16 cellular contexts compared by ENCODE assay signal in genomic region chr1:74714429-74715362, GRCh38. TPM values are rescaled to one million over a fixed set of nuclear protein-coding genes. Genes with fewer than 3 reads are reported as not detected.
DNase-seq lines count a peak whose midpoint lies in the region; ATAC-seq, FAIRE-seq and TF ChIP-seq lines count a peak whose summit lies in the region.
"Had no signal": no experiment of that assay in that cellular context is flagged by ENCODE, and none has a peak within 500 bp of the region (broad histone marks: within the 10 kb centered on the region; RNA-seq: fewer than 3 reads in every experiment).

No MANE protein-coding gene starts in this region.

- peak; percentile 81 for ATAC-seq in GM21360 (IDR thresholded peaks at IDR 0.05; ENCODE audit: unreplicated experiment)
- ATAC-seq in HG02884 (IDR thresholded peaks at IDR 0.05; ENCODE audit: unreplicated experiment), result peak; percentile 73
- ATAC-seq in GM18873 (IDR thresholded peaks at IDR 0.05; ENCODE audit: low FRiP score, unreplicated experiment), result no peak
- no peak for ATAC-seq in naive thymus-derived CD8-positive, alpha-beta T cell
- ATAC-seq: activated CD8-positive, alpha-beta T cell treated with anti-CD3 and anti-CD28 coated beads for 36 hours had no signal

- no peaks in the 10 kb centered on the region for H3K9me3 ChIP-seq in astrocyte (ENCODE audit: insufficient read depth, low read depth, low read length)

- H3K27me3 Mint-ChIP-seq in astrocyte (ENCODE audit: low read depth, unreplicated experiment), result no peaks in the 10 kb centered on the region
- no peaks in the 10 kb centered on the region for H3K27me3 Mint-ChIP-seq in naive thymus-derived CD8-positive, alpha-beta T cell
- H3K27me3 Mint-ChIP-seq: activated CD8-positive, alpha-beta T cell treated with anti-CD3 and anti-CD28 coated beads for 36 hours; activated naive CD8-positive, alpha-beta T cell; stimulated activated naive CD8-positive, alpha-beta T cell treated with anti-CD3 and anti-CD28 coated beads, Interleukin-15, Interleukin-2, amounts not matched to agents 100 ng/mL and 50 ng/mL, for 24 hours had no signal

- no peak overlapping the region for H3K9ac ChIP-seq in astrocyte (ENCODE audit: low read length)

- H3K4me3 Mint-ChIP-seq in astrocyte (ENCODE audit: unreplicated experiment), result no peak overlapping the region
- no peak overlapping the region for H3K4me3 Mint-ChIP-seq in naive thymus-derived CD8-positive, alpha-beta T cell
- H3K4me3 Mint-ChIP-seq: activated CD8-positive, alpha-beta T cell treated with anti-CD3 and anti-CD28 coated beads for 36 hours; activated naive CD8-positive, alpha-beta T cell; stimulated activated naive CD8-positive, alpha-beta T cell treated with anti-CD3 and anti-CD28 coated beads, Interleukin-15, Interleukin-2, amounts not matched to agents 100 ng/mL and 50 ng/mL, for 24 hours had no signal

- no peaks in the 10 kb centered on the region for H3K4me1 ChIP-seq in astrocyte (ENCODE audit: insufficient read depth, low read length)

- H4K20me1 ChIP-seq in astrocyte (ENCODE audit: insufficient read depth, low read length), result no peaks in the 10 kb centered on the region

- H3K9me3 Mint-ChIP-seq in astrocyte (ENCODE audit: unreplicated experiment), result peaks cover 2% of the 10 kb centered on the region
- H3K9me3 Mint-ChIP-seq in naive thymus-derived CD8-positive, alpha-beta T cell, result no peaks in the 10 kb centered on the region
- H3K9me3 Mint-ChIP-seq: activated CD8-positive, alpha-beta T cell treated with anti-CD3 and anti-CD28 coated beads for 36 hours; stimulated activated naive CD8-positive, alpha-beta T cell treated with anti-CD3 and anti-CD28 coated beads, Interleukin-15, Interleukin-2, amounts not matched to agents 100 ng/mL and 50 ng/mL, for 24 hours had no signal

- H2AFZ ChIP-seq in astrocyte (ENCODE audit: low read depth, low read length), result no peak overlapping the region

- no peak for TF ChIP-seq CTCF in astrocyte (IDR thresholded peaks at IDR 0.05; ENCODE audit: insufficient read depth, low read depth, low read length)

- peaks cover 17% of the 10 kb centered on the region for H3K36me3 Mint-ChIP-seq in astrocyte (ENCODE audit: low read depth, unreplicated experiment)
- peaks cover 0 to 45% (median 21%) of the 10 kb centered on the region in 3 donors for H3K36me3 Mint-ChIP-seq in naive thymus-derived CD8-positive, alpha-beta T cell

- FAIRE-seq in GM12892 (lab: Jason Lieb, UNC) (peak; percentile 82), astrocyte (lab: Jason Lieb, UNC) (no peak)

- H3K27me3 ChIP-seq in astrocyte (ENCODE audit: insufficient read depth, low read length), result no peaks in the 10 kb centered on the region

- H3K79me2 ChIP-seq in astrocyte (ENCODE audit: insufficient read depth, low read length), result no peaks in the 10 kb centered on the region

- peak overlapping the region; percentile 8 for H3K27ac Mint-ChIP-seq in astrocyte (ENCODE audit: unreplicated experiment)
- H3K27ac Mint-ChIP-seq in naive thymus-derived CD8-positive, alpha-beta T cell, result no peak overlapping the region
- H3K27ac Mint-ChIP-seq: activated CD8-positive, alpha-beta T cell treated with anti-CD3 and anti-CD28 coated beads for 36 hours; activated naive CD8-positive, alpha-beta T cell; stimulated activated naive CD8-positive, alpha-beta T cell treated with anti-CD3 and anti-CD28 coated beads, Interleukin-15, Interleukin-2, amounts not matched to agents 100 ng/mL and 50 ng/mL, for 24 hours had no signal

- H3K4me3 ChIP-seq in astrocyte (ENCODE audit: insufficient read depth, low read depth, low read length), result no peak overlapping the region

- DNase-seq in GM12892 (ENCODE audit: insufficient read length) (no peak), astrocyte (ENCODE audit: low read depth) (no peak), NCI-H1694 treated with DMSO at 0.1 percent for 48 hours (lab: John Stamatoyannopoulos, UW) (no peak), SW480 (ENCODE audit: low spot score) (no peak)
- DNase-seq in naive thymus-derived CD8-positive, alpha-beta T cell, result no peak
- DNase-seq: activated CD8-positive, alpha-beta T cell treated with anti-CD3 and anti-CD28 coated beads for 36 hours; EL; glutamatergic neuron; left ventricle myocardium superior; NCI-H1694; nucleus accumbens had no signal

- H3K4me1 Mint-ChIP-seq in astrocyte (ENCODE audit: low read depth, unreplicated experiment), result peaks cover 8% of the 10 kb centered on the region
- peaks cover 0 to 3% (median 1%) of the 10 kb centered on the region in 4 donors for H3K4me1 Mint-ChIP-seq in naive thymus-derived CD8-positive, alpha-beta T cell

- POLR2A ChIA-PET in naive thymus-derived CD8-positive, alpha-beta T cell (lab: Charles Lee), result no interaction called here

- H3K27ac ChIP-seq in astrocyte (ENCODE audit: low read depth, low read length), result no peak overlapping the region

- peaks cover 24% of the 10 kb centered on the region for H3K36me3 ChIP-seq in astrocyte (ENCODE audit: insufficient read depth, low read length)

- TF ChIP-seq POLR2A in GM12892 (IDR thresholded peaks at IDR 0.05; ENCODE audit: low read depth, low read length), result no peak

- no peak overlapping the region for H3K4me2 ChIP-seq in astrocyte (ENCODE audit: low read length)

RNA-seq across cellular contexts. Expression of gene CRYZ, which starts 18.2 kb away (rescaled TPM):
- polyA plus RNA-seq in GM12892 (2012; ENCODE audit: missing spikeins), result 126 TPM
- total RNA-seq in astrocyte, result 29.8 and 31.0 TPM in 2 replicates
- total RNA-seq in naive thymus-derived CD8-positive, alpha-beta T cell, result 10 to 100 TPM; 18.2 to 19.1 TPM
- polyA plus RNA-seq in naive thymus-derived CD8-positive, alpha-beta T cell, result 10 to 100 TPM; 31.4 to 42.1 (median 35.5) TPM

RNA-seq across cellular contexts. Expression of gene TYW3, which starts 18.3 kb away (rescaled TPM):
- 45.0 TPM for polyA plus RNA-seq in GM12892 (2012; ENCODE audit: missing spikeins)
- total RNA-seq in astrocyte, result 17.2 and 19.4 TPM in 2 replicates
- 10 to 100 TPM; 20.9 to 22.5 TPM for total RNA-seq in naive thymus-derived CD8-positive, alpha-beta T cell
- polyA plus RNA-seq in naive thymus-derived CD8-positive, alpha-beta T cell, result 10 to 100 TPM in 2 of 3 donors, 1 to 10 TPM in 1; 8.1 to 12.7 (median 11.6) TPM

RNA-seq across cellular contexts. Expression of gene ERICH3, which starts 41.1 kb away (rescaled TPM):
- 0.30 TPM for polyA plus RNA-seq in GM12892 (2012; ENCODE audit: missing spikeins)
- not detected in 2 replicates for total RNA-seq in astrocyte
- not detected for total RNA-seq in naive thymus-derived CD8-positive, alpha-beta T cell
- polyA plus RNA-seq in naive thymus-derived CD8-positive, alpha-beta T cell, result not detected
- total RNA-seq: activated CD8-positive, alpha-beta T cell treated with anti-CD3 and anti-CD28 coated beads for 36 hours; left ventricle myocardium superior had no signal

Comparison
In these comparisons a context has a peak if more than half of its experiments do, and no peak if none do; other contexts are left out.
1. ATAC-seq: peak in GM21360 (single experiment) and HG02884 (single experiment); none in GM18873 (single experiment) and naive thymus-derived CD8-positive, alpha-beta T cell (0 of 2).